Comparison of ENCODE assay signal across 8 cellular contexts in the genomic region with DNA sequence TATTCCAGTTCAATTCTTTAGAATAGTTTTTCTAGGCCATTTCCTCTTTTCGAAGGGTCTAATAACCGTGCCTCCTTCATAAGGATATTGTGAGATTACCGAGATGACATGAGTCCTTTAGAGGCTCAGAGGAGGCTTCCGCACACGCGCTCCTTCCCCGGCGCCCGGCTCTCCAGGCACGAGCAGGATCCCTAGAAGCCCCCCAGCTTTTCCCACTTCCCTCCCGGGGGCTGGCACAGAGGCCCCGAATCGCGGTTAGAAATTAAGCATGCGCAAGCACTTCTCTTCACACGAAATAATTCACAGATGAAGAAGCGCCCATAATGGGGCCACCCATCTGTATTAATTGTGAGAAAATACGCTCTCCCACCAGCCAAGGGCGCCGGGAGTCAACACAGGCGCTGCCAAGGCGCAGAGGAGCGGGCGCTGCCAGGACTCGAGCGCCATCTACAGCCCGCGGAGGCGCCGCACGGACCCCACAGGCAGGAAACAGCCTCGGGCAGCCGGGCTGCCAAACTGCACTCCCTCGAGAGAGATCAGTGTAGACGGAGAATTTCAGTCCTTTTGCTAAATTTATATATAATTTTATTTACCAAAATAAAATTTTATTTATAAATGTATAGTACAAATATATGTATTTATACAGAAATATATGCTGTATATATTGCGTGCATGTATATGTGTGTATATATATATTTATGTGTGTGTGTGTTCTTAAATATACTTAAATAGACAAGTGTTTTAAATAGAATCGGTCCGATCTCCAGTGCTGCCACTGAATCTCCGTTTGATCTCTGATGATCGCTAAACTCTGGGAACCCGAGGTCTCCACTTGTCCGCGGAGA.
A peak's percentile ranks its signal among the peaks of the same experiment; 100 is the strongest.
DNase-seq lines count a peak whose midpoint lies in the region; ATAC-seq and TF ChIP-seq lines count a peak whose summit lies in the region.

No MANE protein-coding gene starts in this region.

- POLR2A ChIA-PET in PC-9 (lab: Charles Lee; ENCODE audit: unreplicated experiment), result no interaction called here

- H3K27ac ChIP-seq in PC-9 (no peak overlapping the region), thyroid gland (no peak overlapping the region)

- TF ChIP-seq CTCF in PC-9 (conservative IDR thresholded peaks at IDR 0.05), result peak; percentile 72
- TF ChIP-seq CTCF in foreskin fibroblast (IDR thresholded peaks at IDR 0.05; ENCODE audit: low read depth, low read length), result peak; percentile 88
- TF ChIP-seq CTCF in thyroid gland (IDR thresholded peaks at IDR 0.05), result peak; percentile 66 to 97 (median 80)

- no peaks in the 10 kb centered on the region for H3K9me2 ChIP-seq in PC-9 (ENCODE audit: insufficient read depth)

- 27 to 31% methylated on average over 43 of the region's 43 CpGs for WGBS in thyroid gland, 2 donors

- H3K79me2 ChIP-seq in PC-9 (ENCODE audit: low read depth), result no peaks in the 10 kb centered on the region

- TF ChIP-seq POLR2A in thyroid gland (IDR thresholded peaks at IDR 0.05), result no peak

- H3K4me2 ChIP-seq in PC-9, result no peak overlapping the region

- peak; percentile 84 for DNase-seq in DMS53 (lab: John Stamatoyannopoulos, UW)
- peak in 1 of 2 experiments; percentile 64 for DNase-seq in PC-9
- DNase-seq in activated T-helper 9 cell treated with anti-CD3 and anti-CD28 coated beads, Interleukin-2, amount 50 U/mL, for 16 hours (ENCODE audit: low read depth), result peak; percentile 38
- DNase-seq in foreskin fibroblast, result peak; percentile 40 to 72
- peak; percentile 73 for DNase-seq in occipital lobe (lab: John Stamatoyannopoulos, UW)
- DNase-seq in thyroid gland, result peak; percentile 77 to 82

- CTCF ChIA-PET in PC-9 (lab: Charles Lee), result no interaction called here

- H3K4me1 ChIP-seq in PC-9 (replicated peaks; ENCODE audit: insufficient read depth) (no peaks in the 10 kb centered on the region), thyroid gland (no peaks in the 10 kb centered on the region)

- ATAC-seq in HG02973 (IDR thresholded peaks at IDR 0.05; ENCODE audit: unreplicated experiment) (peak; percentile 58), GM21367 (IDR thresholded peaks at IDR 0.05; ENCODE audit: unreplicated experiment) (no peak)

- H3K9me3 ChIP-seq in PC-9 (ENCODE audit: insufficient read depth, low read depth), result no peaks in the 10 kb centered on the region
- no peaks in the 10 kb centered on the region for H3K9me3 ChIP-seq in thyroid gland

- H3K4me3 ChIP-seq in PC-9 (no peak overlapping the region), foreskin fibroblast (ENCODE audit: low read depth in 1 of 2, low read length in 2 of 2) (no peak overlapping the region), thyroid gland (replicated peaks in 1 of 3) (no peak overlapping the region)

- H3F3A ChIP-seq in PC-9 (ENCODE audit: insufficient read depth, low read depth), result no peaks in the 10 kb centered on the region

- intact Hi-C loops in PC-9 (cut with micrococcal nuclease; ENCODE audit: unreplicated experiment), result loop anchor here (1.0 to 5.0 kb wide), 2 partner anchors 46 to 766 kb away; no protein-coding TSS in a partner anchor
- intact Hi-C loops in thyroid gland (cut with DNase I), result loop anchor here (10.0 kb wide), 1 partner anchor 767 kb away; no protein-coding TSS in a partner anchor

- no peaks in the 10 kb centered on the region for H3K36me3 ChIP-seq in PC-9 (ENCODE audit: low read depth)
- no peaks in the 10 kb centered on the region for H3K36me3 ChIP-seq in thyroid gland

- BruUV-seq in PC-9 (replicated peaks; lab: Mats Ljungman, UMichigan), result no TSS peak

- H2AFZ ChIP-seq in PC-9, result no peak overlapping the region

- no peaks in the 10 kb centered on the region for H4K20me1 ChIP-seq in PC-9 (ENCODE audit: insufficient read depth)

- H3K27me3 ChIP-seq in PC-9 (ENCODE audit: insufficient read depth, low read depth) (no peaks in the 10 kb centered on the region), thyroid gland (no peaks in the 10 kb centered on the region)
